ENCODE assay signal across 9 cellular contexts in genomic region chr12:116426391-116427136, GRCh38.
DNase-seq lines count a peak whose midpoint lies in the region; ATAC-seq, FAIRE-seq and TF ChIP-seq lines count a peak whose summit lies in the region.
"Had no signal": no experiment of that assay in that cellular context is flagged by ENCODE, and none has a peak within 500 bp of the region (broad histone marks: within the 10 kb centered on the region; RNA-seq: fewer than 3 reads in every experiment).

No MANE protein-coding gene starts in this region.

- FAIRE-seq in bronchial epithelial cell (lab: Jason Lieb, UNC) = no peak

- H3K36me3 ChIP-seq in bronchial epithelial cell (ENCODE audit: control insufficient read depth, insufficient read depth, low read length) (no peaks in the 10 kb centered on the region), kidney epithelial cell (ENCODE audit: control insufficient read depth, insufficient read depth, low read length) (no peaks in the 10 kb centered on the region), upper lobe of right lung (no peaks in the 10 kb centered on the region)

- ATAC-seq in upper lobe of right lung (peak; percentile 37), GM19035 (IDR thresholded peaks at IDR 0.05; ENCODE audit: unreplicated experiment) (no peak)

- intact Hi-C loops in upper lobe of right lung (cut with DNase I) = no loop called here

- H3K4me3 ChIP-seq in bronchial epithelial cell (ENCODE audit: low read depth, low read length) = no peak overlapping the region
- H3K4me3 ChIP-seq in kidney epithelial cell (ENCODE audit: low read depth, low read length) = no peak overlapping the region
- H3K4me3 ChIP-seq in upper lobe of right lung = no peak overlapping the region

- H3K9me3 ChIP-seq in upper lobe of right lung = no peaks in the 10 kb centered on the region

- DNase-seq in HS-27A (ENCODE audit: low read depth) = peak; percentile 90
- DNase-seq in bronchial epithelial cell (ENCODE audit: low read depth) = peak; percentile 80
- peak; percentile 91 for DNase-seq in kidney epithelial cell (ENCODE audit: low read depth)
- no peak for DNase-seq in upper lobe of right lung
- no peak for DNase-seq in NCI-H1930 (lab: John Stamatoyannopoulos, UW)
- DNase-seq in DMS 273 treated with DMSO at 0.1 percent for 48 hours (lab: John Stamatoyannopoulos, UW) = no peak
- no peak for DNase-seq in DMS53 treated with DMSO at 0.1 percent for 48 hours (lab: John Stamatoyannopoulos, UW; ENCODE audit: unreplicated experiment)
- DNase-seq: activated naive CD4-positive, alpha-beta T cell treated with anti-CD3 and anti-CD28 coated beads, Interleukin-2, amount 10 ng/mL, durations not matched to agents 7 days and 5 days had no signal

- H3K27ac ChIP-seq in upper lobe of right lung = no peak overlapping the region

- H3K27me3 ChIP-seq in bronchial epithelial cell (ENCODE audit: control insufficient read depth, insufficient read depth, low read length) = no peaks in the 10 kb centered on the region
- H3K27me3 ChIP-seq in kidney epithelial cell (ENCODE audit: control insufficient read depth, insufficient read depth, low read length) = no peaks in the 10 kb centered on the region
- no peaks in the 10 kb centered on the region for H3K27me3 ChIP-seq in upper lobe of right lung

- no peaks in the 10 kb centered on the region for H3K4me1 ChIP-seq in upper lobe of right lung

- TF ChIP-seq CTCF in bronchial epithelial cell (IDR thresholded peaks at IDR 0.05; ENCODE audit: insufficient read depth, low read length, severe bottlenecking) = no peak
- peak; percentile 66 for TF ChIP-seq CTCF in kidney epithelial cell (IDR thresholded peaks at IDR 0.05; ENCODE audit: insufficient read depth, low read length, poor library complexity, severe bottlenecking)
- peak; percentile 11 for TF ChIP-seq CTCF in upper lobe of right lung (IDR thresholded peaks at IDR 0.05)

Comparison
In these comparisons a context has a peak if more than half of its experiments do, and no peak if none do; other contexts are left out.
1. DNase-seq: peak in HS-27A (single experiment), bronchial epithelial cell (single experiment) and kidney epithelial cell (single experiment); none in upper lobe of right lung (single experiment), NCI-H1930 (0 of 2), DMS 273 treated with DMSO at 0.1 percent for 48 hours (single experiment) and DMS53 treated with DMSO at 0.1 percent for 48 hours (single experiment).